ENCODE assay signal across 13 cellular contexts in the genomic region with DNA sequence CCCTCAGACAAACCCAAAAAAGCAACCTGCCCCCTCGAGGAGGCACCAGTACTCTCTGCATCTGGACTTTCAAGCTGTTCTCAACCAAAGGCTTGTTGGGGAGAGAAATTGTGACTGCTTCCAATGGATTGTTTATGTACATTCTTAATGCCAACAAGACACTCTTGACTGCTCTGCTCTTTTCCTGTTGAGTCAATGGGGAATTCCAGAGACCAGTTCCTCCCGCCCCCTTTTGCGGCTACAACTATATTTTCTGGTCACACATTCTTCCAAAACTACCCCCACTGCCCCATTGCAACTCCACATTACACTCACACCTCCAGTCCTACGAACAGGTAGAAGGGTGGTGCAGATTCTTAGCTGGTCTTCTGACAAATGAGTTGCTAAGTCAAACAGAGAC.
A peak's percentile ranks its signal among the peaks of the same experiment; 100 is the strongest.
DNase-seq lines count a peak whose midpoint lies in the region; ATAC-seq, FAIRE-seq and TF ChIP-seq lines count a peak whose summit lies in the region.
"Had no signal": no experiment of that assay in that cellular context is flagged by ENCODE, and none has a peak within 500 bp of the region (broad histone marks: within the 10 kb centered on the region; RNA-seq: fewer than 3 reads in every experiment).

No MANE protein-coding gene starts in this region.

- peaks cover 17% of the 10 kb centered on the region for H3K27me3 Mint-ChIP-seq in activated CD4-positive, alpha-beta T cell treated with anti-CD3 and anti-CD28 coated beads, Interleukin-2, amount 10 ng/mL, durations not matched to agents 24 days and 14 days

- no peaks in the 10 kb centered on the region for H3K36me3 Mint-ChIP-seq in activated CD4-positive, alpha-beta T cell treated with anti-CD3 and anti-CD28 coated beads, Interleukin-2, amount 10 ng/mL, durations not matched to agents 24 days and 14 days (ENCODE audit: low read depth)

- H3K4me1 Mint-ChIP-seq in activated CD4-positive, alpha-beta T cell treated with anti-CD3 and anti-CD28 coated beads, Interleukin-2, amount 10 ng/mL, durations not matched to agents 24 days and 14 days, result peaks cover 30% of the 10 kb centered on the region

- H3K4me3 ChIP-seq in mucosa of descending colon, result no peak overlapping the region
- H3K4me3 ChIP-seq: testis had no signal

- peak; percentile 51 for FAIRE-seq in GM12891 (lab: Jason Lieb, UNC)

- DNase-seq in activated CD4-positive, alpha-beta T cell treated with anti-CD3 and anti-CD28 coated beads, Interleukin-2, amount 10 ng/mL, durations not matched to agents 24 days and 14 days, result peak; percentile 72
- no peak for DNase-seq in activated CD4-positive, alpha-beta T cell treated with anti-CD3 and anti-CD28 coated beads, Interleukin-2, amount 50 U/mL, for 4 hours
- no peak for DNase-seq in GM12891 (ENCODE audit: insufficient read length, low spot score)
- peak; percentile 47 for DNase-seq in RPMI7951 (ENCODE audit: low read depth)
- peak; percentile 43 for DNase-seq in iris pigment epithelial cell (ENCODE audit: low read depth)
- DNase-seq in mucosa of descending colon, result no peak
- DNase-seq: activated CD8-positive, alpha-beta memory T cell treated with anti-CD3 and anti-CD28 coated beads for 24 hours; DMS 273 treated with DMSO at 0.1 percent for 48 hours; hypothalamus; NCI-H82; testis had no signal

- no peak for ATAC-seq in GM21447 (IDR thresholded peaks at IDR 0.05; ENCODE audit: unreplicated experiment)
- ATAC-seq in mucosa of descending colon, result no peak
- ATAC-seq in GM19397 (IDR thresholded peaks at IDR 0.05; ENCODE audit: unreplicated experiment), result no peak

- H3K4me1 ChIP-seq in mucosa of descending colon (ENCODE audit: low read depth), result no peaks in the 10 kb centered on the region
- H3K4me1 ChIP-seq: testis had no signal

- H3K36me3 ChIP-seq in mucosa of descending colon (ENCODE audit: low read depth), result no peaks in the 10 kb centered on the region

- peak overlapping the region; percentile 52 for H3K27ac Mint-ChIP-seq in activated CD4-positive, alpha-beta T cell treated with anti-CD3 and anti-CD28 coated beads, Interleukin-2, amount 10 ng/mL, durations not matched to agents 24 days and 14 days

- peak overlapping the region; percentile 2 for H3K4me3 Mint-ChIP-seq in activated CD4-positive, alpha-beta T cell treated with anti-CD3 and anti-CD28 coated beads, Interleukin-2, amount 10 ng/mL, durations not matched to agents 24 days and 14 days

- H3K9me3 Mint-ChIP-seq in activated CD4-positive, alpha-beta T cell treated with anti-CD3 and anti-CD28 coated beads, Interleukin-2, amount 10 ng/mL, durations not matched to agents 24 days and 14 days, result no peaks in the 10 kb centered on the region

- intact Hi-C loops in activated CD4-positive, alpha-beta T cell treated with anti-CD3 and anti-CD28 coated beads, Interleukin-2, amount 10 ng/mL, durations not matched to agents 24 days and 14 days (cut with micrococcal nuclease), result no loop called here
- intact Hi-C loops in mucosa of descending colon (cut with DNase I, micrococcal nuclease), result no loop called here

- H3K9me3 ChIP-seq in mucosa of descending colon, result no peaks in the 10 kb centered on the region
- H3K9me3 ChIP-seq: testis had no signal

- TF ChIP-seq POLR2A in GM12891 (IDR thresholded peaks at IDR 0.05; ENCODE audit: low read depth, low read length), result no peak

- no peak for TF ChIP-seq CTCF in mucosa of descending colon (IDR thresholded peaks at IDR 0.05)

TF ChIP-seq in GM12891, 5 proteins besides CTCF, POLR2A, EP300 and RAD21:
- TF ChIP-seq SPI1 (IDR thresholded peaks at IDR 0.05; ENCODE audit: low read depth, low read length), result peak; percentile 51
- no peak for TF ChIP-seq PAX5 (IDR thresholded peaks at IDR 0.05; ENCODE audit: insufficient read depth, low read length, severe bottlenecking)

Comparison
In these comparisons a context has a peak if more than half of its experiments do, and no peak if none do; other contexts are left out.
1. DNase-seq: peak in activated CD4-positive, alpha-beta T cell treated with anti-CD3 and anti-CD28 coated beads, Interleukin-2, amount 10 ng/mL, durations not matched to agents 24 days and 14 days (single experiment), RPMI7951 (single experiment) and iris pigment epithelial cell (single experiment); none in activated CD4-positive, alpha-beta T cell treated with anti-CD3 and anti-CD28 coated beads, Interleukin-2, amount 50 U/mL, for 4 hours (0 of 2), GM12891 (single experiment) and mucosa of descending colon (0 of 3).